In genomic region chr6:166589786-166590574, GRCh38 we compare ENCODE assay signal across 17 cellular contexts. TPM values are rescaled to one million over a fixed set of nuclear protein-coding genes. Genes with fewer than 3 reads are reported as not detected.
A peak's percentile ranks its signal among the peaks of the same experiment; 100 is the strongest.
DNase-seq lines count a peak whose midpoint lies in the region; ATAC-seq and TF ChIP-seq lines count a peak whose summit lies in the region.
"Had no signal": no experiment of that assay in that cellular context is flagged by ENCODE, and none has a peak within 500 bp of the region (broad histone marks: within the 10 kb centered on the region; RNA-seq: fewer than 3 reads in every experiment).

No MANE protein-coding gene starts in this region.

- H4K20me1 ChIP-seq in OCI-LY7 (ENCODE audit: insufficient read depth, low read length) (no peaks in the 10 kb centered on the region), hepatocyte (ENCODE audit: insufficient read depth, poor library complexity, severe bottlenecking) (peaks cover 3% of the 10 kb centered on the region)

- intact Hi-C loops in OCI-LY7 (cut with micrococcal nuclease; ENCODE audit: unreplicated experiment) = loop anchor here (5.0 kb wide), 1 partner anchor 128 kb away; no protein-coding TSS in a partner anchor
- intact Hi-C loops in psoas muscle (cut with DNase I) = no loop called here
- intact Hi-C loops in spleen (cut with DNase I; ENCODE audit: low total_unique reads) = no loop called here

- H3K4me1 ChIP-seq in OCI-LY7 (ENCODE audit: insufficient read depth, low read length, poor library complexity, severe bottlenecking) (peaks cover 35% of the 10 kb centered on the region), psoas muscle (peaks cover 40% of the 10 kb centered on the region), hepatocyte (ENCODE audit: insufficient read depth) (no peaks in the 10 kb centered on the region), spleen (peaks cover 14 to 45% (median 39%) of the 10 kb centered on the region in 6 donors)

- no peaks in the 10 kb centered on the region for H3K79me2 ChIP-seq in OCI-LY7 (ENCODE audit: insufficient read depth, low read depth, low read length)
- peaks cover 56% of the 10 kb centered on the region for H3K79me2 ChIP-seq in hepatocyte

- H2AFZ ChIP-seq in OCI-LY7 (ENCODE audit: low read length) (peak overlapping the region; percentile 94; the same call in 1 of the 2 replicates), hepatocyte (no peak overlapping the region)

- H3K27ac ChIP-seq in OCI-LY7 (ENCODE audit: low read depth, low read length, poor library complexity, severe bottlenecking) = no peak overlapping the region
- no peak overlapping the region for H3K27ac ChIP-seq in psoas muscle
- H3K27ac ChIP-seq in hepatocyte = no peak overlapping the region
- H3K27ac ChIP-seq in spleen = peak overlapping the region in 4 of 8 donors; percentile 47 to 79 (median 62)

- DNase-seq in activated CD8-positive, alpha-beta memory T cell treated with anti-CD3 and anti-CD28 coated beads for 24 hours = peak; percentile 13
- DNase-seq in activated CD8-positive, alpha-beta memory T cell treated with anti-CD3 and anti-CD28 coated beads, Interleukin-2, amount 50 U/mL, for 48 hours = no peak
- DNase-seq in OCI-LY7 (ENCODE audit: low spot score) = no peak
- DNase-seq in chondrocyte (ENCODE audit: low spot score) = no peak
- DNase-seq in psoas muscle = no peak
- no peak for DNase-seq in hepatocyte (ENCODE audit: low spot score)
- no peak for DNase-seq in spleen
- DNase-seq in stimulated activated CD4-positive, alpha-beta T cell treated with anti-CD3 and anti-CD28 coated beads, Interleukin-2, amount 100 ng/mL, for 48 hours = no peak
- DNase-seq: CD4-positive, CD25-positive, alpha-beta regulatory T cell; DMS79; naive thymus-derived CD4-positive, alpha-beta T cell; NCI-H2171; Peyer's patch had no signal

- no peak overlapping the region for H3K4me3 ChIP-seq in OCI-LY7 (ENCODE audit: low read depth, low read length, poor library complexity, severe bottlenecking)
- H3K4me3 ChIP-seq in psoas muscle = no peak overlapping the region
- H3K4me3 ChIP-seq in hepatocyte = no peak overlapping the region
- peak overlapping the region in 1 of 8 donors; percentile 36 for H3K4me3 ChIP-seq in spleen
- H3K4me3 ChIP-seq: gastroesophageal sphincter, lung, Peyer's patch had no signal

- TF ChIP-seq POLR2A in spleen (IDR thresholded peaks at IDR 0.05) = no peak

- no peak for TF ChIP-seq CTCF in OCI-LY7 (conservative IDR thresholded peaks at IDR 0.05; ENCODE audit: low read length)
- no peak for TF ChIP-seq CTCF in chondrocyte (IDR thresholded peaks at IDR 0.05)
- no peak for TF ChIP-seq CTCF in psoas muscle (IDR thresholded peaks at IDR 0.05)
- TF ChIP-seq CTCF in hepatocyte (IDR thresholded peaks at IDR 0.05; ENCODE audit: poor library complexity) = no peak
- no peak for TF ChIP-seq CTCF in spleen (IDR thresholded peaks at IDR 0.05 in 8 of 11, conservative IDR thresholded peaks at IDR 0.05 in 3 of 11)

- H3K27me3 ChIP-seq in psoas muscle (ENCODE audit: insufficient read depth in 3 of 3, low read length in 2 of 3) (no peaks in the 10 kb centered on the region), hepatocyte (no peaks in the 10 kb centered on the region), spleen (replicated peaks in 1 of 7) (no peaks in the 10 kb centered on the region)
- H3K27me3 ChIP-seq: gastroesophageal sphincter, Peyer's patch had no signal

- no peak overlapping the region for H3K4me3 Mint-ChIP-seq in chondrocyte (ENCODE audit: unreplicated experiment)
- H3K4me3 Mint-ChIP-seq: activated CD8-positive, alpha-beta T cell treated with anti-CD3 and anti-CD28 coated beads for 36 hours; CD4-positive, CD25-positive, alpha-beta regulatory T cell; naive thymus-derived CD4-positive, alpha-beta T cell had no signal

- no peaks in the 10 kb centered on the region for H3K36me3 ChIP-seq in OCI-LY7 (ENCODE audit: insufficient read depth, low read length)
- no peaks in the 10 kb centered on the region for H3K36me3 ChIP-seq in psoas muscle (ENCODE audit: insufficient read depth in 1 of 2, low read depth in 1 of 2)
- H3K36me3 ChIP-seq in hepatocyte (replicated peaks; ENCODE audit: insufficient read depth, low read depth) = no peaks in the 10 kb centered on the region
- H3K36me3 ChIP-seq in spleen = no peaks in the 10 kb centered on the region
- H3K36me3 ChIP-seq: gastroesophageal sphincter, Peyer's patch had no signal

- peak overlapping the region; percentile 79 for H3K4me2 ChIP-seq in OCI-LY7 (ENCODE audit: low read length)
- H3K4me2 ChIP-seq in hepatocyte = no peak overlapping the region

- POLR2A ChIA-PET in OCI-LY7 (lab: Charles Lee) = interaction anchor here (0.6 to 1.1 kb wide), 2 partner anchors 10 to 418 kb away, joined by 3 read pairs; no protein-coding TSS in a partner anchor

- ATAC-seq in psoas muscle = peak in 3 of 4 donors; percentile 29 to 57 (median 57)
- ATAC-seq: naive thymus-derived CD4-positive, alpha-beta T cell had no signal

- peak overlapping the region; percentile 87 for H3K27ac Mint-ChIP-seq in chondrocyte (ENCODE audit: unreplicated experiment)
- H3K27ac Mint-ChIP-seq: activated CD8-positive, alpha-beta T cell treated with anti-CD3 and anti-CD28 coated beads for 36 hours; activated T-helper 2 cell treated with anti-CD3 and anti-CD28 coated beads, Interferon-gamma antibody, Interleukin-2, Interleukin-4, amounts not matched to agents 10 μg/mL and 5 μg/mL and 100 μg/mL, durations not matched to agents 14 hours and 24 hours and 36 hours had no signal

- peaks cover 79% of the 10 kb centered on the region for H3K4me1 Mint-ChIP-seq in chondrocyte (ENCODE audit: low read depth)

- H3K36me3 Mint-ChIP-seq in chondrocyte (ENCODE audit: low read depth) = no peaks in the 10 kb centered on the region
- H3K36me3 Mint-ChIP-seq: CD4-positive, CD25-positive, alpha-beta regulatory T cell; naive thymus-derived CD4-positive, alpha-beta T cell had no signal

- no TSS peak for BruUV-seq in OCI-LY7 (replicated peaks; lab: Mats Ljungman, UMichigan)

- CTCF ChIA-PET in OCI-LY7 (lab: Charles Lee; ENCODE audit: unreplicated experiment) = no interaction called here

- H3K9me2 ChIP-seq in OCI-LY7 (ENCODE audit: insufficient read depth, low read length) = no peaks in the 10 kb centered on the region
- H3K9me2 ChIP-seq in hepatocyte (replicated peaks; ENCODE audit: insufficient read depth) = no peaks in the 10 kb centered on the region

- WGBS in psoas muscle, 3 donors = 36 to 52% (median 49%) methylated on average over 8 of the region's 8 CpGs
- WGBS in hepatocyte (ENCODE audit: low lambda C conversion rate, missing lambda C conversion rate) = 70% methylated on average over 8 of the region's 8 CpGs
- 66 to 78% (median 70%) methylated on average over 8 of the region's 8 CpGs for WGBS in spleen, 5 donors

- no peaks in the 10 kb centered on the region for H3K27me3 Mint-ChIP-seq in chondrocyte (ENCODE audit: low read depth)
- H3K27me3 Mint-ChIP-seq: activated CD8-positive, alpha-beta T cell treated with anti-CD3 and anti-CD28 coated beads for 36 hours; naive thymus-derived CD4-positive, alpha-beta T cell had no signal

- H3K9me3 Mint-ChIP-seq in chondrocyte (ENCODE audit: low read depth) = no peaks in the 10 kb centered on the region
- H3K9me3 Mint-ChIP-seq: activated CD8-positive, alpha-beta T cell treated with anti-CD3 and anti-CD28 coated beads for 36 hours; activated T-helper 2 cell treated with anti-CD3 and anti-CD28 coated beads, Interferon-gamma antibody, Interleukin-2, Interleukin-4, amounts not matched to agents 10 μg/mL and 5 μg/mL and 100 μg/mL, durations not matched to agents 14 hours and 24 hours and 36 hours; CD4-positive, CD25-positive, alpha-beta regulatory T cell; naive thymus-derived CD4-positive, alpha-beta T cell had no signal

- no peaks in the 10 kb centered on the region for H3K9me3 ChIP-seq in OCI-LY7 (ENCODE audit: low read length)
- H3K9me3 ChIP-seq in psoas muscle = no peaks in the 10 kb centered on the region
- H3K9me3 ChIP-seq in hepatocyte (ENCODE audit: low read depth) = no peaks in the 10 kb centered on the region
- no peaks in the 10 kb centered on the region for H3K9me3 ChIP-seq in spleen
- H3K9me3 ChIP-seq: gastroesophageal sphincter, Peyer's patch had no signal

RNA-seq across cellular contexts. Expression of gene RAMACL, which starts 3.5 kb away (rescaled TPM):
- 0.41 TPM in 1 of 2 replicates, not detected in the other for total RNA-seq in OCI-LY7 (2014; rRNA removed; shearing (Covaris generic))
- total RNA-seq in OCI-LY7 (2022) = 0.30 and 0.33 TPM in 2 replicates
- 1.7 to 4.8 TPM (median 2.4 TPM) in 3 replicates for total RNA-seq in chondrocyte
- total RNA-seq in psoas muscle = 1 to 10 TPM in 1 of 4 donors, under 1 TPM in 3; 0.17 to 1.3 (median 0.72) TPM
- under 1 TPM; 0.25 to 0.48 (median 0.38) TPM for polyA plus RNA-seq in psoas muscle
- total RNA-seq in hepatocyte = 1.1 and 1.6 TPM in 2 replicates
- polyA plus RNA-seq in hepatocyte = 1.1 and 2.9 TPM in 2 replicates
- total RNA-seq in spleen = 1 to 10 TPM; 2.2 to 6.9 (median 5.4) TPM
- under 1 TPM; 0.23 to 0.38 (median 0.26) TPM for polyA plus RNA-seq in spleen
- total RNA-seq: activated T-helper 2 cell treated with anti-CD3 and anti-CD28 coated beads, Interferon-gamma antibody, Interleukin-2, Interleukin-4, amounts not matched to agents 10 μg/mL and 5 μg/mL and 100 μg/mL, durations not matched to agents 14 hours and 24 hours and 36 hours had no signal
- polyA plus RNA-seq: naive thymus-derived CD4-positive, alpha-beta T cell had no signal

RNA-seq across cellular contexts. Expression of gene RPS6KA2, which starts 37.1 kb away (rescaled TPM):
- total RNA-seq in OCI-LY7 (2014; rRNA removed; shearing (Covaris generic)) = 0.69 and 1.6 TPM in 2 replicates
- 1.5 and 1.9 TPM in 2 replicates for total RNA-seq in OCI-LY7 (2022)
- total RNA-seq in chondrocyte = 124 to 147 TPM (median 127 TPM) in 3 replicates
- 10 to 100 TPM; 14.2 to 40.4 (median 28.4) TPM for total RNA-seq in psoas muscle
- polyA plus RNA-seq in psoas muscle = 10 to 100 TPM in 1 of 3 donors, 1 to 10 TPM in 2; 7.8 to 26.7 (median 8.0) TPM
- total RNA-seq in hepatocyte = 26.3 and 29.2 TPM in 2 replicates
- polyA plus RNA-seq in hepatocyte = 27.7 and 34.8 TPM in 2 replicates
- 100 to 1,000 TPM in 2 of 7 donors, 10 to 100 TPM in 5; 45.9 to 123 (median 71.0) TPM for total RNA-seq in spleen
- 10 to 100 TPM in 1 of 3 donors, 1 to 10 TPM in 2; 7.6 to 26.3 (median 8.7) TPM for polyA plus RNA-seq in spleen
